In genomic region chr3:66452247-66453040, GRCh38 we compare ENCODE assay signal across 13 cellular contexts. TPM values are rescaled to one million over a fixed set of nuclear protein-coding genes. Genes with fewer than 3 reads are reported as not detected.
A peak's percentile ranks its signal among the peaks of the same experiment; 100 is the strongest.
DNase-seq lines count a peak whose midpoint lies in the region; ATAC-seq and TF ChIP-seq lines count a peak whose summit lies in the region.
"Had no signal": no experiment of that assay in that cellular context is flagged by ENCODE, and none has a peak within 500 bp of the region (broad histone marks: within the 10 kb centered on the region; RNA-seq: fewer than 3 reads in every experiment).

No MANE protein-coding gene starts in this region.

- no peak for TF ChIP-seq CTCF in SK-N-SH (IDR thresholded peaks at IDR 0.05)
- TF ChIP-seq CTCF in cardiac muscle cell (IDR thresholded peaks at IDR 0.05; ENCODE audit: low read depth, low read length): no peak
- no peak for TF ChIP-seq CTCF in HFFc6 (IDR thresholded peaks at IDR 0.05)
- no peak for TF ChIP-seq CTCF in right lobe of liver (IDR thresholded peaks at IDR 0.05)

- H3K9me3 ChIP-seq in SK-N-SH: no peaks in the 10 kb centered on the region
- no peaks in the 10 kb centered on the region for H3K9me3 ChIP-seq in cardiac muscle cell (ENCODE audit: low read depth)
- no peaks in the 10 kb centered on the region for H3K9me3 ChIP-seq in right lobe of liver
- H3K9me3 ChIP-seq: BE2C, HAP-1 had no signal

- POLR2A ChIA-PET in SK-N-SH (lab: Yijun Ruan, JAX): interaction anchor here (0.6 kb wide), 2 partner anchors 8 to 9 kb away, joined by 3 read pairs; no protein-coding TSS in a partner anchor

- no peaks in the 10 kb centered on the region for H3K79me2 ChIP-seq in SK-N-SH (ENCODE audit: insufficient read depth)

- H3K27me3 Mint-ChIP-seq in HFFc6 (ENCODE audit: insufficient read depth): peaks cover 3% of the 10 kb centered on the region; the same call in 1 of the 2 replicates
- H3K27me3 Mint-ChIP-seq: activated CD8-positive, alpha-beta memory T cell treated with anti-CD3 and anti-CD28 coated beads, Interleukin-2, amount 10 ng/mL, durations not matched to agents 7 days and 5 days had no signal

- H3K36me3 Mint-ChIP-seq in HFFc6 (ENCODE audit: low read depth): no peaks in the 10 kb centered on the region

- no peaks in the 10 kb centered on the region for H4K20me1 ChIP-seq in SK-N-SH (ENCODE audit: insufficient read depth)

- H3K27me3 ChIP-seq in SK-N-SH (ENCODE audit: insufficient read depth) (no peaks in the 10 kb centered on the region), cardiac muscle cell (no peaks in the 10 kb centered on the region), right lobe of liver (no peaks in the 10 kb centered on the region)

- DNase-seq in G401 (ENCODE audit: low spot score) (peak; percentile 37), SK-N-SH (peak; percentile 62), cardiac muscle cell (ENCODE audit: low read depth in 1 of 2, low spot score in 1 of 2) (peak in 1 of 2 donors; percentile 70), sciatic nerve (ENCODE audit: low spot score) (no peak), HFFc6 (no peak), right lobe of liver (no peak)
- no peak for DNase-seq in activated naive CD4-positive, alpha-beta T cell (lab: John Stamatoyannopoulos, UW)
- DNase-seq: activated CD8-positive, alpha-beta memory T cell treated with anti-CD3 and anti-CD28 coated beads, Interleukin-2, amount 10 ng/mL, durations not matched to agents 7 days and 5 days; BE2C; foreskin fibroblast had no signal

- in situ Hi-C loops in G401 (cut with HindIII; ENCODE audit: low sequenced_read_pairs): no loop called here

- H3K4me1 Mint-ChIP-seq in HFFc6 (ENCODE audit: low read depth): peaks cover 17% of the 10 kb centered on the region

- H3F3A ChIP-seq in SK-N-SH (replicated peaks; ENCODE audit: insufficient read depth): no peaks in the 10 kb centered on the region

- ATAC-seq in sciatic nerve (peak; percentile 75), right lobe of liver (no peak), HG03280 (IDR thresholded peaks at IDR 0.05; ENCODE audit: unreplicated experiment) (no peak)
- ATAC-seq: activated CD8-positive, alpha-beta memory T cell treated with anti-CD3 and anti-CD28 coated beads, Interleukin-2, amount 10 ng/mL, durations not matched to agents 7 days and 5 days had no signal

- H3K9me2 ChIP-seq in SK-N-SH: no peaks in the 10 kb centered on the region

- H3K36me3 ChIP-seq in SK-N-SH (replicated peaks in 1 of 2; ENCODE audit: control insufficient read depth in 1 of 2, insufficient read depth in 2 of 2, low read length in 1 of 2) (no peaks in the 10 kb centered on the region), cardiac muscle cell (no peaks in the 10 kb centered on the region), right lobe of liver (no peaks in the 10 kb centered on the region)
- H3K36me3 ChIP-seq: BE2C, HAP-1 had no signal

- H3K27ac ChIP-seq in SK-N-SH (ENCODE audit: low read depth in 2 of 2, low read length in 1 of 2): peak overlapping the region in 1 of 2 experiments; percentile 11; a peak in 1 of 4 replicates
- H3K27ac ChIP-seq in cardiac muscle cell: peak overlapping the region; percentile 89
- no peak overlapping the region for H3K27ac ChIP-seq in right lobe of liver
- H3K27ac ChIP-seq: KMS-11 had no signal

- H3K4me3 ChIP-seq in SK-N-SH (ENCODE audit: low read depth in 2 of 2, low read length in 1 of 2) (no peak overlapping the region), cardiac muscle cell (no peak overlapping the region), right lobe of liver (no peak overlapping the region)
- H3K4me3 ChIP-seq: HAP-1 had no signal

- H3K9me3 Mint-ChIP-seq in HFFc6: no peaks in the 10 kb centered on the region

- CTCF ChIA-PET in SK-N-SH (lab: Yijun Ruan, JAX): interaction anchor here (0.6 to 1.8 kb wide), 5 partner anchors 10 to 386 kb away, joined by 3 to 4 read pairs (median 4); no protein-coding TSS in a partner anchor

- TF ChIP-seq RAD21 in SK-N-SH (IDR thresholded peaks at IDR 0.05; ENCODE audit: low read length): no peak

- intact Hi-C loops in sciatic nerve (cut with DNase I): no loop called here
- intact Hi-C loops in right lobe of liver (cut with DNase I): no loop called here

- no peak for TF ChIP-seq POLR2A in right lobe of liver (IDR thresholded peaks at IDR 0.05)

- peak in 1 of 2 experiments; percentile 47; a peak in 1 of 4 replicates for TF ChIP-seq EP300 in SK-N-SH (IDR thresholded peaks at IDR 0.05; ENCODE audit: borderline replicate concordance in 1 of 2, low read depth in 1 of 2, low read length in 1 of 2)

- WGBS in SK-N-SH (ENCODE audit: low lambda C conversion rate): 87% methylated on average over 8 of the region's 8 CpGs
- WGBS in right lobe of liver (ENCODE audit: insufficient coverage, low coverage, low lambda C conversion rate, missing lambda C conversion rate): 73% methylated on average over 8 of the region's 8 CpGs

- H3K4me2 ChIP-seq in SK-N-SH: no peak overlapping the region
- H3K4me2 ChIP-seq: KMS-11 had no signal

- peaks cover 0 to 29% of the 10 kb centered on the region in 2 experiments; a peak in 2 of 4 replicates for H3K4me1 ChIP-seq in SK-N-SH (ENCODE audit: control insufficient read depth in 1 of 2, insufficient read depth in 2 of 2, low read depth in 1 of 2, low read length in 1 of 2)
- H3K4me1 ChIP-seq in cardiac muscle cell (ENCODE audit: low read depth): peaks cover 38% of the 10 kb centered on the region
- peaks cover 0 to 58% (median 12%) of the 10 kb centered on the region in 4 donors for H3K4me1 ChIP-seq in right lobe of liver
- H3K4me1 ChIP-seq: HAP-1 had no signal

- H2AFZ ChIP-seq in SK-N-SH (ENCODE audit: low read depth): no peak overlapping the region

- H3K4me3 Mint-ChIP-seq in HFFc6: no peak overlapping the region
- H3K4me3 Mint-ChIP-seq: activated CD8-positive, alpha-beta memory T cell treated with anti-CD3 and anti-CD28 coated beads, Interleukin-2, amount 10 ng/mL, durations not matched to agents 7 days and 5 days had no signal

- no peak overlapping the region for H3K9ac ChIP-seq in SK-N-SH
- H3K9ac ChIP-seq: KMS-11 had no signal

- no peak overlapping the region for H3K27ac Mint-ChIP-seq in HFFc6
- H3K27ac Mint-ChIP-seq: activated CD8-positive, alpha-beta memory T cell treated with anti-CD3 and anti-CD28 coated beads, Interleukin-2, amount 10 ng/mL, durations not matched to agents 7 days and 5 days had no signal

TF ChIP-seq in SK-N-SH, 30 proteins besides CTCF, POLR2A, EP300 and RAD21:
- TF ChIP-seq POLR2AphosphoS5 (IDR thresholded peaks at IDR 0.05; ENCODE audit: low read depth, low read length) (no peak), GATA2 (CRISPR knock-in tag; IDR thresholded peaks at IDR 0.05) (peak; percentile 80), TCF12 (IDR thresholded peaks at IDR 0.05) (peak; percentile 19; the same call in 1 of the 2 replicates), RFX5 (IDR thresholded peaks at IDR 0.05; ENCODE audit: low read length) (no peak), RCOR1 (IDR thresholded peaks at IDR 0.05; ENCODE audit: low read length) (peak; percentile 51; the same call in 1 of the 2 replicates)

RNA-seq across cellular contexts. Expression of gene LRIG1, which starts 48.4 kb away (rescaled TPM):
- total RNA-seq in G401 (2014; rRNA removed; shearing (Covaris generic)): 1.3 and 1.7 TPM in 2 replicates
- polyA plus RNA-seq in SK-N-SH (2012; rRNA removed) (1.5 and 1.7 TPM in 2 replicates), cardiac muscle cell (27.8 and 35.6 TPM in 2 replicates)
- 1.5 and 1.9 TPM in 2 replicates for polyA plus RNA-seq in SK-N-SH (2012; cell fraction: cytosol; rRNA removed)
- 2.5 and 2.9 TPM in 2 replicates for polyA plus RNA-seq in SK-N-SH (2012; cell fraction: nucleus; rRNA removed)
- total RNA-seq in cardiac muscle cell (33.2 and 51.1 TPM in 2 replicates), sciatic nerve (50.8 TPM), right lobe of liver (10 to 100 TPM; 15.8 to 23.2 (median 17.8) TPM)
- 1 to 10 TPM; 1.7 to 2.7 (median 2.2) TPM for total RNA-seq in HFFc6 (2021; fragmentation: NEBNext Ultra II Directional; extraction: Animal tissue kit (Norgen Biotek cat#: 25700))

Comparison
In these comparisons a context has a peak if more than half of its experiments do, and no peak if none do; other contexts are left out.
1. DNase-seq: peak in G401 (single experiment) and SK-N-SH (single experiment); none in sciatic nerve (single experiment), HFFc6 (single experiment), activated naive CD4-positive, alpha-beta T cell (0 of 4) and right lobe of liver (0 of 3).